12 cellular contexts compared by ENCODE assay signal in genomic region chr17:4785311-4786110, GRCh38. TPM values are rescaled to one million over a fixed set of nuclear protein-coding genes. Genes with fewer than 3 reads are reported as not detected.
DNase-seq lines count a peak whose midpoint lies in the region; ATAC-seq and TF ChIP-seq lines count a peak whose summit lies in the region.
"Had no signal": no experiment of that assay in that cellular context is flagged by ENCODE, and none has a peak within 500 bp of the region (broad histone marks: within the 10 kb centered on the region; RNA-seq: fewer than 3 reads in every experiment).

No MANE protein-coding gene starts in this region.

- TF ChIP-seq CTCF in left ventricle myocardium inferior (IDR thresholded peaks at IDR 0.05; ENCODE audit: borderline replicate concordance) (no peak), lower lobe of right lung (IDR thresholded peaks at IDR 0.05) (no peak)

- H3K9me3 ChIP-seq in left ventricle myocardium inferior (replicated peaks) (no peaks in the 10 kb centered on the region), lower lobe of right lung (no peaks in the 10 kb centered on the region)

- peaks cover 60% of the 10 kb centered on the region for H3K27me3 ChIP-seq in left ventricle myocardium inferior (ENCODE audit: low read depth)
- peaks cover 48% of the 10 kb centered on the region for H3K27me3 ChIP-seq in lower lobe of right lung (ENCODE audit: low read depth)

- DNase-seq in left ventricle myocardium inferior: no peak
- no peak for DNase-seq in Right ventricle myocardium superior
- DNase-seq in activated naive CD8-positive, alpha-beta T cell treated with anti-CD3 and anti-CD28 coated beads, Interleukin-2, amount 10 ng/mL, durations not matched to agents 7 days and 5 days: peak; percentile 49
- no peak for DNase-seq in lower lobe of right lung
- DNase-seq in glomerular visceral epithelial cell (ENCODE audit: extremely low spot score): no peak
- DNase-seq in stimulated activated CD8-positive, alpha-beta memory T cell treated with anti-CD3 and anti-CD28 coated beads, Interleukin-4, amount 100 ng/mL, for 48 hours: no peak
- DNase-seq: NCI-H510A, T1000 had no signal

- H3K9me3 Mint-ChIP-seq in activated naive CD8-positive, alpha-beta T cell treated with anti-CD3 and anti-CD28 coated beads, Interleukin-2, amount 10 ng/mL, durations not matched to agents 7 days and 5 days: no peaks in the 10 kb centered on the region

- no peak overlapping the region for H3K27ac ChIP-seq in left ventricle myocardium inferior (replicated peaks)
- no peak overlapping the region for H3K27ac ChIP-seq in lower lobe of right lung
- H3K27ac ChIP-seq in urinary bladder (ENCODE audit: low read depth): no peak overlapping the region

- peaks cover 18% of the 10 kb centered on the region for H3K4me1 Mint-ChIP-seq in activated naive CD8-positive, alpha-beta T cell treated with anti-CD3 and anti-CD28 coated beads, Interleukin-2, amount 10 ng/mL, durations not matched to agents 7 days and 5 days

- H3K4me3 ChIP-seq in left ventricle myocardium inferior (peak overlapping the region; percentile 57), lower lobe of right lung (peak overlapping the region; percentile 34), urinary bladder (ENCODE audit: low read depth, low read length) (peak overlapping the region; percentile 9)

- no peak overlapping the region for H3K27ac Mint-ChIP-seq in activated naive CD8-positive, alpha-beta T cell treated with anti-CD3 and anti-CD28 coated beads, Interleukin-2, amount 10 ng/mL, durations not matched to agents 7 days and 5 days

- H3K36me3 Mint-ChIP-seq in activated naive CD8-positive, alpha-beta T cell treated with anti-CD3 and anti-CD28 coated beads, Interleukin-2, amount 10 ng/mL, durations not matched to agents 7 days and 5 days: no peaks in the 10 kb centered on the region

- H3K27me3 Mint-ChIP-seq in activated naive CD8-positive, alpha-beta T cell treated with anti-CD3 and anti-CD28 coated beads, Interleukin-2, amount 10 ng/mL, durations not matched to agents 7 days and 5 days: peaks cover 77% of the 10 kb centered on the region

- H3K36me3 ChIP-seq in left ventricle myocardium inferior (no peaks in the 10 kb centered on the region), lower lobe of right lung (no peaks in the 10 kb centered on the region), urinary bladder (ENCODE audit: insufficient read depth) (no peaks in the 10 kb centered on the region)

- intact Hi-C loops in left ventricle myocardium inferior (cut with micrococcal nuclease) (loop anchor here (5.0 kb wide), 1 partner anchor 102 kb away; no protein-coding TSS in a partner anchor), Right ventricle myocardium superior (cut with DNase I) (loop anchor here (2.0 to 10.0 kb wide), 2 partner anchors 51 to 103 kb away; partner anchors contain the start of genes CXCL16, MED11 and ZMYND15), lower lobe of right lung (cut with DNase I) (loop anchor here (10.0 kb wide), 1 partner anchor 51 kb away; the partner anchor contains the start of genes CXCL16, MED11 and ZMYND15)

- H3K4me1 ChIP-seq in left ventricle myocardium inferior (peaks cover 52% of the 10 kb centered on the region), lower lobe of right lung (peaks cover 33% of the 10 kb centered on the region), urinary bladder (ENCODE audit: insufficient read depth) (no peaks in the 10 kb centered on the region)

- 9% methylated on average over 61 of the region's 61 CpGs for WGBS in urinary bladder

- no peak for ATAC-seq in Right ventricle myocardium superior (ENCODE audit: poor library complexity)
- ATAC-seq in activated naive CD8-positive, alpha-beta T cell treated with anti-CD3 and anti-CD28 coated beads, Interleukin-2, amount 10 ng/mL, durations not matched to agents 7 days and 5 days (ENCODE audit: low read depth): no peak
- ATAC-seq in lower lobe of right lung: no peak
- no peak for ATAC-seq in HG03139 (IDR thresholded peaks at IDR 0.05; ENCODE audit: unreplicated experiment)
- ATAC-seq: esophagus mucosa had no signal

- POLR2A ChIA-PET in activated naive CD8-positive, alpha-beta T cell treated with anti-CD3 and anti-CD28 coated beads, Interleukin-2, amount 10 ng/mL, durations not matched to agents 7 days and 5 days (lab: Charles Lee): interaction anchor here (0.5 to 1.4 kb wide), 2 partner anchors 10 kb away, joined by 3 to 5 read pairs; partner anchors contain the start of gene PSMB6

- peak overlapping the region; percentile 55 for H3K4me3 Mint-ChIP-seq in activated naive CD8-positive, alpha-beta T cell treated with anti-CD3 and anti-CD28 coated beads, Interleukin-2, amount 10 ng/mL, durations not matched to agents 7 days and 5 days

RNA-seq across cellular contexts. Expression of gene VMO1, which starts 0.7 kb away (rescaled TPM):
- total RNA-seq in left ventricle myocardium inferior (0.63 TPM), Right ventricle myocardium superior (0.62 TPM), lower lobe of right lung (9.9 TPM), urinary bladder (0.95 TPM)
- total RNA-seq in activated naive CD8-positive, alpha-beta T cell treated with anti-CD3 and anti-CD28 coated beads, Interleukin-2, amount 10 ng/mL, durations not matched to agents 7 days and 5 days: not detected
- 2.4 TPM for polyA plus RNA-seq in urinary bladder
- total RNA-seq: myocyte had no signal

RNA-seq across cellular contexts. Expression of gene GLTPD2, which starts 3.3 kb away (rescaled TPM):
- not detected for total RNA-seq in left ventricle myocardium inferior
- total RNA-seq in Right ventricle myocardium superior: not detected
- not detected for total RNA-seq in activated naive CD8-positive, alpha-beta T cell treated with anti-CD3 and anti-CD28 coated beads, Interleukin-2, amount 10 ng/mL, durations not matched to agents 7 days and 5 days
- total RNA-seq in lower lobe of right lung: not detected
- not detected for total RNA-seq in urinary bladder
- polyA plus RNA-seq in urinary bladder: 0.10 TPM
- total RNA-seq: esophagus mucosa, myocyte had no signal

RNA-seq across cellular contexts. Expression of gene PSMB6, which starts 10.5 kb away (rescaled TPM):
- total RNA-seq in left ventricle myocardium inferior (183 TPM), Right ventricle myocardium superior (214 TPM), lower lobe of right lung (95.5 TPM), urinary bladder (60.5 TPM)
- total RNA-seq in activated naive CD8-positive, alpha-beta T cell treated with anti-CD3 and anti-CD28 coated beads, Interleukin-2, amount 10 ng/mL, durations not matched to agents 7 days and 5 days: 10 to 100 TPM; 81.4 to 83.1 TPM
- 214 TPM for polyA plus RNA-seq in urinary bladder

RNA-seq across cellular contexts. Expression of gene TM4SF5, which starts 13.8 kb away (rescaled TPM):
- not detected for total RNA-seq in left ventricle myocardium inferior
- total RNA-seq in Right ventricle myocardium superior: not detected
- not detected for total RNA-seq in activated naive CD8-positive, alpha-beta T cell treated with anti-CD3 and anti-CD28 coated beads, Interleukin-2, amount 10 ng/mL, durations not matched to agents 7 days and 5 days
- total RNA-seq in lower lobe of right lung: not detected
- not detected for total RNA-seq in urinary bladder
- polyA plus RNA-seq in urinary bladder: 0.18 TPM
- total RNA-seq: esophagus mucosa, myocyte had no signal
